In the genomic region with DNA sequence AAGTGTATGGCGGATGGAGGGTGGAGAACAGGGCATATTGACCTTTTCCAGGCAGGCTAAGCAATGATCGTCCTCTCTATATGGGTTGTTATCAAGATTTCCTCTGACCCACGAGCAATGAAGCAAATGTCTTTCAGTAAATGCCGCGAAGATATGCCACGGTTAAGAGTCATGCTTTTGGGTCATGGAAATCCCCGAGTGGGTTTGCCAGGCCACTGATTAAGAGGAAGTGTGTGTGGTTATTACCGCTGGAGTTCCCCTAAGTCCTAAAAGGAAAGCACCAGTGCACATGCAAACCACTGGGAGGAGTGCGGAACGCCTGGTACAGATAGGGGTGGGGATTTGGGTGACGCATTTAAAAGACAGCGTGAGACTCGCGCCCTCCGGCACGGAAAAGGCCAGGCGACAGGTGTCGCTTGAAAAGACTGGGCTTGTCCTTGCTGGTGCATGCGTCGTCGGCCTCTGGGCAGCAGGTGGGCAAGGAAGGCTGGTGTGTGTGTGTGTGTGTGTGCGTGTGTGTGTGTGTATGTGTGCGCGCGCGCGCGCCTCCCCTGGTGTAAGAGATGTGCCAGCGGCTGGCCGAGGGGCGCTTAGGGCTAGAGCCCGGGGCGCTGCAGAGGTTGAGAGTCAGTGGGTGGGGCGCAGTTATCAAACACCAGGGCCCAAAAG, we compare ENCODE assay signal across 2 cellular contexts.
TF ChIP-seq lines count a peak whose summit lies in the region.

A gene (plus strand): TSS at position 386 of the 669 bp plus-strand sequence. CDS start 7,026 bp downstream, outside the sequence.

TF ChIP-seq in HCT116, 20 proteins besides CTCF, POLR2A, EP300 and RAD21 (continued from another document):
- TF ChIP-seq, protein P1, sequence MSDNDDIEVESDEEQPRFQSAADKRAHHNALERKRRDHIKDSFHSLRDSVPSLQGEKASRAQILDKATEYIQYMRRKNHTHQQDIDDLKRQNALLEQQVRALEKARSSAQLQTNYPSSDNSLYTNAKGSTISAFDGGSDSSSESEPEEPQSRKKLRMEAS (IDR thresholded peaks at IDR 0.05) = peak; percentile 96
- TF ChIP-seq CBX3 (IDR thresholded peaks at IDR 0.05; ENCODE audit: low read depth) (peak; percentile 98), JUND (IDR thresholded peaks at IDR 0.05) (peak; percentile 48), TCF7L2 (IDR thresholded peaks at IDR 0.05; ENCODE audit: borderline replicate concordance, extremely low read depth, insufficient read depth, insufficient read length) (peak; percentile 74), EGR1 (IDR thresholded peaks at IDR 0.05; ENCODE audit: low read depth) (no peak), EZH2phosphoT487 (IDR thresholded peaks at IDR 0.05; ENCODE audit: borderline replicate concordance) (no peak), EZH2 (IDR thresholded peaks at IDR 0.05) (no peak), SP1 (IDR thresholded peaks at IDR 0.05; ENCODE audit: low read depth) (peak; percentile 80), YY1 (IDR thresholded peaks at IDR 0.05; ENCODE audit: extremely low read depth, insufficient replicate concordance, low read depth, low read length) (no peak), POLR2AphosphoS5 (IDR thresholded peaks at IDR 0.05; ENCODE audit: low read depth, low read length) (peak; percentile 75), FOSL1 (IDR thresholded peaks at IDR 0.05; ENCODE audit: low read depth) (peak; percentile 32), SIN3A (IDR thresholded peaks at IDR 0.05; ENCODE audit: low read depth) (peak; percentile 89), ZNF274 (IDR thresholded peaks at IDR 0.05; ENCODE audit: low read depth, low read length) (no peak)
- TF ChIP-seq, protein P2, sequence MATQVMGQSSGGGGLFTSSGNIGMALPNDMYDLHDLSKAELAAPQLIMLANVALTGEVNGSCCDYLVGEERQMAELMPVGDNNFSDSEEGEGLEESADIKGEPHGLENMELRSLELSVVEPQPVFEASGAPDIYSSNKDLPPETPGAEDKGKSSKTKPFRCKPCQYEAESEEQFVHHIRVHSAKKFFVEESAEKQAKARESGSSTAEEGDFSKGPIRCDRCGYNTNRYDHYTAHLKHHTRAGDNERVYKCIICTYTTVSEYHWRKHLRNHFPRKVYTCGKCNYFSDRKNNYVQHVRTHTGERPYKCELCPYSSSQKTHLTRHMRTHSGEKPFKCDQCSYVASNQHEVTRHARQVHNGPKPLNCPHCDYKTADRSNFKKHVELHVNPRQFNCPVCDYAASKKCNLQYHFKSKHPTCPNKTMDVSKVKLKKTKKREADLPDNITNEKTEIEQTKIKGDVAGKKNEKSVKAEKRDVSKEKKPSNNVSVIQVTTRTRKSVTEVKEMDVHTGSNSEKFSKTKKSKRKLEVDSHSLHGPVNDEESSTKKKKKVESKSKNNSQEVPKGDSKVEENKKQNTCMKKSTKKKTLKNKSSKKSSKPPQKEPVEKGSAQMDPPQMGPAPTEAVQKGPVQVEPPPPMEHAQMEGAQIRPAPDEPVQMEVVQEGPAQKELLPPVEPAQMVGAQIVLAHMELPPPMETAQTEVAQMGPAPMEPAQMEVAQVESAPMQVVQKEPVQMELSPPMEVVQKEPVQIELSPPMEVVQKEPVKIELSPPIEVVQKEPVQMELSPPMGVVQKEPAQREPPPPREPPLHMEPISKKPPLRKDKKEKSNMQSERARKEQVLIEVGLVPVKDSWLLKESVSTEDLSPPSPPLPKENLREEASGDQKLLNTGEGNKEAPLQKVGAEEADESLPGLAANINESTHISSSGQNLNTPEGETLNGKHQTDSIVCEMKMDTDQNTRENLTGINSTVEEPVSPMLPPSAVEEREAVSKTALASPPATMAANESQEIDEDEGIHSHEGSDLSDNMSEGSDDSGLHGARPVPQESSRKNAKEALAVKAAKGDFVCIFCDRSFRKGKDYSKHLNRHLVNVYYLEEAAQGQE (IDR thresholded peaks at IDR 0.05; ENCODE audit: low read depth) = no peak
- TF ChIP-seq, protein P3, sequence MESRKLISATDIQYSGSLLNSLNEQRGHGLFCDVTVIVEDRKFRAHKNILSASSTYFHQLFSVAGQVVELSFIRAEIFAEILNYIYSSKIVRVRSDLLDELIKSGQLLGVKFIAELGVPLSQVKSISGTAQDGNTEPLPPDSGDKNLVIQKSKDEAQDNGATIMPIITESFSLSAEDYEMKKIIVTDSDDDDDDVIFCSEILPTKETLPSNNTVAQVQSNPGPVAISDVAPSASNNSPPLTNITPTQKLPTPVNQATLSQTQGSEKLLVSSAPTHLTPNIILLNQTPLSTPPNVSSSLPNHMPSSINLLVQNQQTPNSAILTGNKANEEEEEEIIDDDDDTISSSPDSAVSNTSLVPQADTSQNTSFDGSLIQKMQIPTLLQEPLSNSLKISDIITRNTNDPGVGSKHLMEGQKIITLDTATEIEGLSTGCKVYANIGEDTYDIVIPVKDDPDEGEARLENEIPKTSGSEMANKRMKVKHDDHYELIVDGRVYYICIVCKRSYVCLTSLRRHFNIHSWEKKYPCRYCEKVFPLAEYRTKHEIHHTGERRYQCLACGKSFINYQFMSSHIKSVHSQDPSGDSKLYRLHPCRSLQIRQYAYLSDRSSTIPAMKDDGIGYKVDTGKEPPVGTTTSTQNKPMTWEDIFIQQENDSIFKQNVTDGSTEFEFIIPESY (IDR thresholded peaks at IDR 0.05; ENCODE audit: extremely low read depth, insufficient replicate concordance, low read length) = no peak

TF ChIP-seq in SK-N-SH treated with all-trans-retinoic acid at 6 μM for 48 hours, 23 proteins besides CTCF, POLR2A, EP300 and RAD21:
- TF ChIP-seq, protein P4, sequence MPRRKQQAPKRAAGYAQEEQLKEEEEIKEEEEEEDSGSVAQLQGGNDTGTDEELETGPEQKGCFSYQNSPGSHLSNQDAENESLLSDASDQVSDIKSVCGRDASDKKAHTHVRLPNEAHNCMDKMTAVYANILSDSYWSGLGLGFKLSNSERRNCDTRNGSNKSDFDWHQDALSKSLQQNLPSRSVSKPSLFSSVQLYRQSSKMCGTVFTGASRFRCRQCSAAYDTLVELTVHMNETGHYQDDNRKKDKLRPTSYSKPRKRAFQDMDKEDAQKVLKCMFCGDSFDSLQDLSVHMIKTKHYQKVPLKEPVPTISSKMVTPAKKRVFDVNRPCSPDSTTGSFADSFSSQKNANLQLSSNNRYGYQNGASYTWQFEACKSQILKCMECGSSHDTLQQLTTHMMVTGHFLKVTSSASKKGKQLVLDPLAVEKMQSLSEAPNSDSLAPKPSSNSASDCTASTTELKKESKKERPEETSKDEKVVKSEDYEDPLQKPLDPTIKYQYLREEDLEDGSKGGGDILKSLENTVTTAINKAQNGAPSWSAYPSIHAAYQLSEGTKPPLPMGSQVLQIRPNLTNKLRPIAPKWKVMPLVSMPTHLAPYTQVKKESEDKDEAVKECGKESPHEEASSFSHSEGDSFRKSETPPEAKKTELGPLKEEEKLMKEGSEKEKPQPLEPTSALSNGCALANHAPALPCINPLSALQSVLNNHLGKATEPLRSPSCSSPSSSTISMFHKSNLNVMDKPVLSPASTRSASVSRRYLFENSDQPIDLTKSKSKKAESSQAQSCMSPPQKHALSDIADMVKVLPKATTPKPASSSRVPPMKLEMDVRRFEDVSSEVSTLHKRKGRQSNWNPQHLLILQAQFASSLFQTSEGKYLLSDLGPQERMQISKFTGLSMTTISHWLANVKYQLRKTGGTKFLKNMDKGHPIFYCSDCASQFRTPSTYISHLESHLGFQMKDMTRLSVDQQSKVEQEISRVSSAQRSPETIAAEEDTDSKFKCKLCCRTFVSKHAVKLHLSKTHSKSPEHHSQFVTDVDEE (CRISPR knock-in tag; IDR thresholded peaks at IDR 0.05) = no peak
- TF ChIP-seq ZFP3 (CRISPR knock-in tag; IDR thresholded peaks at IDR 0.05) (no peak), TOX (CRISPR knock-in tag; IDR thresholded peaks at IDR 0.05; ENCODE audit: borderline replicate concordance) (no peak), RARB (CRISPR knock-in tag; IDR thresholded peaks at IDR 0.05) (no peak), ZFP30 (CRISPR knock-in tag; IDR thresholded peaks at IDR 0.05) (no peak), ZNF565 (CRISPR knock-in tag; conservative IDR thresholded peaks at IDR 0.05; ENCODE audit: low read depth) (no peak), ZC3H10 (CRISPR knock-in tag; IDR thresholded peaks at IDR 0.05) (no peak), SNAI2 (CRISPR knock-in tag; IDR thresholded peaks at IDR 0.05) (no peak), OSR1 (CRISPR knock-in tag; IDR thresholded peaks at IDR 0.05) (no peak), PPARA (CRISPR knock-in tag; IDR thresholded peaks at IDR 0.05; ENCODE audit: borderline replicate concordance) (no peak), GLIS3 (CRISPR knock-in tag; IDR thresholded peaks at IDR 0.05) (no peak), BACH2 (CRISPR knock-in tag; IDR thresholded peaks at IDR 0.05; ENCODE audit: borderline replicate concordance) (no peak), ZNF8 (CRISPR knock-in tag; IDR thresholded peaks at IDR 0.05) (no peak)
- TF ChIP-seq, protein P5, sequence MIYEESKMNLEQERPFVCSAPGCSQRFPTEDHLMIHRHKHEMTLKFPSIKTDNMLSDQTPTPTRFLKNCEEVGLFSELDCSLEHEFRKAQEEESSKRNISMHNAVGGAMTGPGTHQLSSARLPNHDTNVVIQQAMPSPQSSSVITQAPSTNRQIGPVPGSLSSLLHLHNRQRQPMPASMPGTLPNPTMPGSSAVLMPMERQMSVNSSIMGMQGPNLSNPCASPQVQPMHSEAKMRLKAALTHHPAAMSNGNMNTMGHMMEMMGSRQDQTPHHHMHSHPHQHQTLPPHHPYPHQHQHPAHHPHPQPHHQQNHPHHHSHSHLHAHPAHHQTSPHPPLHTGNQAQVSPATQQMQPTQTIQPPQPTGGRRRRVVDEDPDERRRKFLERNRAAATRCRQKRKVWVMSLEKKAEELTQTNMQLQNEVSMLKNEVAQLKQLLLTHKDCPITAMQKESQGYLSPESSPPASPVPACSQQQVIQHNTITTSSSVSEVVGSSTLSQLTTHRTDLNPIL (CRISPR knock-in tag; IDR thresholded peaks at IDR 0.05; ENCODE audit: low read depth) = no peak
- TF ChIP-seq, protein P6, sequence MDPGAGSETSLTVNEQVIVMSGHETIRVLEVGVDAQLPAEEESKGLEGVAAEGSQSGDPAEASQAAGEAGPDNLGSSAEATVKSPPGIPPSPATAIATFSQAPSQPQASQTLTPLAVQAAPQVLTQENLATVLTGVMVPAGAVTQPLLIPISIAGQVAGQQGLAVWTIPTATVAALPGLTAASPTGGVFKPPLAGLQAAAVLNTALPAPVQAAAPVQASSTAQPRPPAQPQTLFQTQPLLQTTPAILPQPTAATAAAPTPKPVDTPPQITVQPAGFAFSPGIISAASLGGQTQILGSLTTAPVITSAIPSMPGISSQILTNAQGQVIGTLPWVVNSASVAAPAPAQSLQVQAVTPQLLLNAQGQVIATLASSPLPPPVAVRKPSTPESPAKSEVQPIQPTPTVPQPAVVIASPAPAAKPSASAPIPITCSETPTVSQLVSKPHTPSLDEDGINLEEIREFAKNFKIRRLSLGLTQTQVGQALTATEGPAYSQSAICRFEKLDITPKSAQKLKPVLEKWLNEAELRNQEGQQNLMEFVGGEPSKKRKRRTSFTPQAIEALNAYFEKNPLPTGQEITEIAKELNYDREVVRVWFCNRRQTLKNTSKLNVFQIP (CRISPR knock-in tag; IDR thresholded peaks at IDR 0.05; ENCODE audit: borderline replicate concordance, low read depth) = no peak
